ENCODE assay signal across 18 cellular contexts in genomic region chr7:105209433-105209832, GRCh38.
DNase-seq lines count a peak whose midpoint lies in the region; ATAC-seq lines count a peak whose summit lies in the region.
"Had no signal": no experiment of that assay in that cellular context is flagged by ENCODE, and none has a peak within 500 bp of the region (broad histone marks: within the 10 kb centered on the region; RNA-seq: fewer than 3 reads in every experiment).

No MANE protein-coding gene starts in this region.

- no peaks in the 10 kb centered on the region for H3K27me3 Mint-ChIP-seq in activated T-cell treated with anti-CD3 and anti-CD28 coated beads, Interleukin-2, amount 50 U/mL, for 4 hours (ENCODE audit: low read depth)
- no peaks in the 10 kb centered on the region for H3K27me3 Mint-ChIP-seq in activated CD8-positive, alpha-beta T cell treated with anti-CD3 and anti-CD28 coated beads, Interleukin-2, amount 10 ng/mL, durations not matched to agents 7 days and 5 days (ENCODE audit: low read depth)
- H3K27me3 Mint-ChIP-seq in immature natural killer cell (ENCODE audit: low read depth in 3 of 3) = peaks cover 0 to 4% (median 0%) of the 10 kb centered on the region in 3 donors
- H3K27me3 Mint-ChIP-seq in stimulated activated naive B cell treated with anti-CD40 and anti-IgM and Interleukin-4, amounts not matched to agents 10 μg/mL and 1 μg/mL and 100 μg/mL, for 72 hours = no peaks in the 10 kb centered on the region

- POLR2A ChIA-PET in activated CD8-positive, alpha-beta T cell treated with anti-CD3 and anti-CD28 coated beads, Interleukin-2, amount 10 ng/mL, durations not matched to agents 7 days and 5 days (lab: Charles Lee) = interaction anchor here (0.7 kb wide), 1 partner anchor 198 kb away, joined by 5 read pairs; no protein-coding TSS in a partner anchor

- no peak for DNase-seq in activated T-cell treated with anti-CD3 and anti-CD28 coated beads, Interleukin-2, amount 50 U/mL, for 4 hours
- DNase-seq in activated T-cell treated with anti-CD3 and anti-CD28 coated beads, Interleukin-2, amount 50 U/mL, for 1 hour = no peak
- no peak for DNase-seq in activated CD8-positive, alpha-beta T cell treated with anti-CD3 and anti-CD28 coated beads, Interleukin-2, amount 10 ng/mL, durations not matched to agents 7 days and 5 days
- DNase-seq in immature natural killer cell (no peak), superior temporal gyrus (ENCODE audit: extremely low spot score) (no peak), NCI-H526 treated with DMSO at 0.1 percent for 48 hours (lab: John Stamatoyannopoulos, UW) (no peak), NCI-H69 (lab: John Stamatoyannopoulos, UW) (no peak)
- no peak for DNase-seq in stimulated activated naive B cell treated with anti-CD40 and anti-IgM and Interleukin-4, amounts not matched to agents 10 μg/mL and 1 μg/mL and 100 μg/mL, for 72 hours
- DNase-seq: adrenal gland; effector CD8-positive, alpha-beta T cell; KBM-7; left cardiac atrium; mucosa of descending colon; NCI-H1048; NCI-H2081 treated with DMSO at 0.1 percent for 48 hours; NCI-H524 treated with DMSO at 0.1 percent for 48 hours; spleen; stomach had no signal

- peaks cover 84% of the 10 kb centered on the region for H3K4me1 Mint-ChIP-seq in activated T-cell treated with anti-CD3 and anti-CD28 coated beads, Interleukin-2, amount 50 U/mL, for 4 hours (ENCODE audit: low read depth)
- peaks cover 37% of the 10 kb centered on the region for H3K4me1 Mint-ChIP-seq in activated CD8-positive, alpha-beta T cell treated with anti-CD3 and anti-CD28 coated beads, Interleukin-2, amount 10 ng/mL, durations not matched to agents 7 days and 5 days (ENCODE audit: low read depth)
- peaks cover 88 to 100% of the 10 kb centered on the region in 2 donors for H3K4me1 Mint-ChIP-seq in immature natural killer cell
- peaks cover 61 to 87% of the 10 kb centered on the region in 2 donors for H3K4me1 Mint-ChIP-seq in stimulated activated naive B cell treated with anti-CD40 and anti-IgM and Interleukin-4, amounts not matched to agents 10 μg/mL and 1 μg/mL and 100 μg/mL, for 72 hours

- no peak for ATAC-seq in activated T-cell treated with anti-CD3 and anti-CD28 coated beads, Interleukin-2, amount 50 U/mL, for 4 hours
- ATAC-seq in activated CD8-positive, alpha-beta T cell treated with anti-CD3 and anti-CD28 coated beads, Interleukin-2, amount 10 ng/mL, durations not matched to agents 7 days and 5 days = no peak
- ATAC-seq in stimulated activated naive B cell treated with anti-CD40 and anti-IgM and Interleukin-4, amounts not matched to agents 10 μg/mL and 1 μg/mL and 100 μg/mL, for 72 hours (replicated peaks) = no peak
- ATAC-seq: left cardiac atrium, mucosa of descending colon had no signal

- H3K9me3 Mint-ChIP-seq in activated T-cell treated with anti-CD3 and anti-CD28 coated beads, Interleukin-2, amount 50 U/mL, for 4 hours = no peaks in the 10 kb centered on the region
- peaks cover 8% of the 10 kb centered on the region for H3K9me3 Mint-ChIP-seq in activated CD8-positive, alpha-beta T cell treated with anti-CD3 and anti-CD28 coated beads, Interleukin-2, amount 10 ng/mL, durations not matched to agents 7 days and 5 days (ENCODE audit: insufficient read depth)
- no peaks in the 10 kb centered on the region for H3K9me3 Mint-ChIP-seq in immature natural killer cell
- peaks cover 0 to 2% of the 10 kb centered on the region in 2 donors for H3K9me3 Mint-ChIP-seq in stimulated activated naive B cell treated with anti-CD40 and anti-IgM and Interleukin-4, amounts not matched to agents 10 μg/mL and 1 μg/mL and 100 μg/mL, for 72 hours

- no peaks in the 10 kb centered on the region for H3K36me3 Mint-ChIP-seq in activated T-cell treated with anti-CD3 and anti-CD28 coated beads, Interleukin-2, amount 50 U/mL, for 4 hours (ENCODE audit: insufficient read depth)
- H3K36me3 Mint-ChIP-seq in activated CD8-positive, alpha-beta T cell treated with anti-CD3 and anti-CD28 coated beads, Interleukin-2, amount 10 ng/mL, durations not matched to agents 7 days and 5 days (ENCODE audit: low read depth) = peaks cover 2% of the 10 kb centered on the region
- no peaks in the 10 kb centered on the region for H3K36me3 Mint-ChIP-seq in immature natural killer cell
- H3K36me3 Mint-ChIP-seq in stimulated activated naive B cell treated with anti-CD40 and anti-IgM and Interleukin-4, amounts not matched to agents 10 μg/mL and 1 μg/mL and 100 μg/mL, for 72 hours = peaks cover 0 to under 1% of the 10 kb centered on the region in 2 donors

- H3K27ac Mint-ChIP-seq in activated CD8-positive, alpha-beta T cell treated with anti-CD3 and anti-CD28 coated beads, Interleukin-2, amount 10 ng/mL, durations not matched to agents 7 days and 5 days = peak overlapping the region; percentile 65
- H3K27ac Mint-ChIP-seq in immature natural killer cell = peak overlapping the region in 5 of 6 donors; percentile 6 to 84 (median 47)
- H3K27ac Mint-ChIP-seq in stimulated activated naive B cell treated with anti-CD40 and anti-IgM and Interleukin-4, amounts not matched to agents 10 μg/mL and 1 μg/mL and 100 μg/mL, for 72 hours = peak overlapping the region; percentile 68

- CTCF ChIA-PET in activated CD8-positive, alpha-beta T cell treated with anti-CD3 and anti-CD28 coated beads, Interleukin-2, amount 10 ng/mL, durations not matched to agents 7 days and 5 days (lab: Charles Lee) = interaction anchor here (0.9 to 1.0 kb wide), 2 partner anchors 22 to 28 kb away, joined by 3 read pairs; no protein-coding TSS in a partner anchor

- H3K4me3 Mint-ChIP-seq in activated T-cell treated with anti-CD3 and anti-CD28 coated beads, Interleukin-2, amount 50 U/mL, for 4 hours = peak overlapping the region; percentile 41
- peak overlapping the region; percentile 16 for H3K4me3 Mint-ChIP-seq in activated CD8-positive, alpha-beta T cell treated with anti-CD3 and anti-CD28 coated beads, Interleukin-2, amount 10 ng/mL, durations not matched to agents 7 days and 5 days
- peak overlapping the region in 3 of 5 donors; percentile 14 to 65 (median 42) for H3K4me3 Mint-ChIP-seq in immature natural killer cell
- H3K4me3 Mint-ChIP-seq in stimulated activated naive B cell treated with anti-CD40 and anti-IgM and Interleukin-4, amounts not matched to agents 10 μg/mL and 1 μg/mL and 100 μg/mL, for 72 hours = peak overlapping the region; percentile 46 to 50
